ENCODE assay signal across 24 cellular contexts in the genomic region with DNA sequence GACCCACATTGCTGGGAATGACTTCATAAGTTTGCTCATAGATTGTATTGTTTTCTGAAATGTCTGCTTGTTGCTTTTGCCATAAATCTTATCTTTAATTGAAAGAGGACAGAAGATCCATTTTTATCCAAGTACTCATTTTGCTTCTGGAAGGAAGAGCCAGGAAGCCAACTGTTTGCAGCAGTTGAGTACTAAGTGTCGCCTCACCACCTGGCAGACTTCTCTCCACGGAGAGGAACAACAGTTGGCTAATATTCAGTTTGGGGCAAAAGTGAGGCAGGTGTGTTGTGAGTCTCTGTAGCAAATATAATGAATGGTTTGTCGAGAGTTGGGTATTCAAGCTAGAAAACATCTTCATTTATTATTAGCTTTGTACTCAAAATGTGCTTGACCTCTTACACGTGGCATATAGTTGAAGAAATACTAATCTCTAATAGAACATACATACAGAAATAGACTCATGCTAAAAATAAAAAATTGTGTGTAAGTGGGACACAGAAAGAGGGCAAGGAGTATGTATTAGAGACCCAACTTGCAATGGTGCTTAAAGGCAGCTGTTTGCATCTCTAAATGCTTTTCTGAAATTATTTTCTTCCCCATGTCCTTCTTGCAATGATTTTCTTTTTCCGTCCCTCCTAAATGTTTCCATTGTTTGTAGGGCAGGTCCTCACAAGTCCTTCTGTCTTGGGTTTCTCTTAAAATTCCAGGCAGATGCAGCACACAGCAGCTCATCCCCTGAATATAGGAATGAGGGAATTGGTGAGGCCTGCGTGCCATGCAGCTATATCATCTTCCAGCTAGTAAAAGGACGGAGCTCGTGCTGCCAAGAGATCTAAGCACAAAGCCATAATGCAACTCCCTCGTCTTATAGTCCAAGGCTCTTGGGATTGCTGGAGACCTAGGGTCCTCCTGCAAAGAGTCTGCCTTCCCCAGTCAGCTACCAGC. TPM values are rescaled to one million over a fixed set of nuclear protein-coding genes. Genes with fewer than 3 reads are reported as not detected.
DNase-seq lines count a peak whose midpoint lies in the region; ATAC-seq and TF ChIP-seq lines count a peak whose summit lies in the region.
"Had no signal": no experiment of that assay in that cellular context is flagged by ENCODE, and none has a peak within 500 bp of the region (broad histone marks: within the 10 kb centered on the region; RNA-seq: fewer than 3 reads in every experiment).

No MANE protein-coding gene starts in this region.

- POLR2A ChIA-PET in CD4-positive, alpha-beta memory T cell (lab: Charles Lee; ENCODE audit: partially characterized antibody) = no interaction called here

- no peaks in the 10 kb centered on the region for H3K79me1 ChIP-seq in mesendoderm (ENCODE audit: low read length)

- CTCF ChIA-PET in CD4-positive, alpha-beta memory T cell (lab: Charles Lee; ENCODE audit: partially characterized antibody) = interaction anchor here (0.7 to 7.9 kb wide), 6 partner anchors 14 to 1311 kb away, joined by 3 to 360 read pairs (median 6); no protein-coding TSS in a partner anchor

- no peak overlapping the region for H2BK5ac ChIP-seq in mesendoderm (ENCODE audit: low read length)

- no peak overlapping the region for H2BK15ac ChIP-seq in mesendoderm (replicated peaks; ENCODE audit: low read depth)

- no peak overlapping the region for H3K23ac ChIP-seq in mesendoderm (ENCODE audit: low read length)

- no peaks in the 10 kb centered on the region for H3K36me3 Mint-ChIP-seq in CD4-positive, alpha-beta memory T cell

- H3K27ac ChIP-seq in RWPE2 (ENCODE audit: poor library complexity, severe bottlenecking) = peak overlapping the region; percentile 29
- no peak overlapping the region for H3K27ac ChIP-seq in mesendoderm (ENCODE audit: low read depth, low read length)
- no peak overlapping the region for H3K27ac ChIP-seq in CD4-positive, alpha-beta memory T cell (ENCODE audit: low read depth, low read length)
- H3K27ac ChIP-seq: C4-2B, stomach, transverse colon had no signal

- peaks cover 11% of the 10 kb centered on the region for H3K4me1 ChIP-seq in RWPE2 (ENCODE audit: insufficient read depth, poor library complexity, severe bottlenecking)
- H3K4me1 ChIP-seq in mesendoderm (ENCODE audit: control insufficient read depth, low read depth, low read length) = no peaks in the 10 kb centered on the region
- no peaks in the 10 kb centered on the region for H3K4me1 ChIP-seq in CD4-positive, alpha-beta memory T cell (ENCODE audit: insufficient read depth, low read length)

- H3K36me3 ChIP-seq in RWPE2 (ENCODE audit: low read depth) (no peaks in the 10 kb centered on the region), mesendoderm (ENCODE audit: control insufficient read depth, insufficient read depth, low read length) (no peaks in the 10 kb centered on the region)
- H3K36me3 ChIP-seq in CD4-positive, alpha-beta memory T cell (ENCODE audit: insufficient read depth, low read length) = no peaks in the 10 kb centered on the region
- H3K36me3 ChIP-seq: MG63, stomach, transverse colon had no signal

- H3K4ac ChIP-seq in mesendoderm (ENCODE audit: low read depth, low read length) = no peak overlapping the region

- H3K56ac ChIP-seq in mesendoderm (ENCODE audit: low read length) = no peak overlapping the region

- H3K9me3 ChIP-seq in RWPE2 (ENCODE audit: severe bottlenecking) = no peaks in the 10 kb centered on the region
- H3K9me3 ChIP-seq in CD4-positive, alpha-beta memory T cell (ENCODE audit: control insufficient read depth in 1 of 2, low read length in 2 of 2) = no peaks in the 10 kb centered on the region
- H3K9me3 ChIP-seq: MG63, mucosa of descending colon, stomach, transverse colon had no signal

- H3K4me3 Mint-ChIP-seq in CD4-positive, alpha-beta memory T cell = no peak overlapping the region
- H3K4me3 Mint-ChIP-seq: activated naive CD8-positive, alpha-beta T cell had no signal

- intact Hi-C loops in CD4-positive, alpha-beta memory T cell (cut with micrococcal nuclease) = no loop called here

- no peak overlapping the region for H3K4me2 ChIP-seq in mesendoderm (ENCODE audit: low read length)

- DNase-seq in DMS79 (lab: John Stamatoyannopoulos, UW) (peak; percentile 82), NCI-H1105 (lab: John Stamatoyannopoulos, UW) (peak; percentile 51), RWPE2 (ENCODE audit: low spot score) (no peak), mesendoderm (no peak), HUDEP-2 (lab: John Stamatoyannopoulos, UW; ENCODE audit: unreplicated experiment in 76 of 76) (no peak), iPS-NIHi11 (ENCODE audit: low spot score) (no peak)
- DNase-seq in CD4-positive, alpha-beta memory T cell = no peak
- DNase-seq: activated CD4-positive, alpha-beta T cell treated with anti-CD3 and anti-CD28 coated beads, Interleukin-2, amount 50 U/mL, for 48 hours; activated CD8-positive, alpha-beta memory T cell treated with anti-CD3 and anti-CD28 coated beads, Interleukin-2, amount 50 U/mL, for 48 hours; erythroblast; foreskin fibroblast; hypothalamus; MG63; mucosa of descending colon; NCI-H1436; NCI-H226; stimulated activated CD8-positive, alpha-beta memory T cell treated with anti-CD3 and anti-CD28 coated beads, Interleukin-4, amount 100 ng/mL, for 48 hours; stomach; transverse colon had no signal

- H2AK5ac ChIP-seq in mesendoderm (ENCODE audit: low read length) = no peak overlapping the region

- H3K27me3 Mint-ChIP-seq in CD4-positive, alpha-beta memory T cell = peaks cover 5 to 8% of the 10 kb centered on the region in 2 donors

- peaks cover 0 to 3% (median 1%) of the 10 kb centered on the region in 4 donors for H3K4me1 Mint-ChIP-seq in CD4-positive, alpha-beta memory T cell

- no peak overlapping the region for H3K27ac Mint-ChIP-seq in CD4-positive, alpha-beta memory T cell
- H3K27ac Mint-ChIP-seq: activated naive CD8-positive, alpha-beta T cell had no signal

- H4K8ac ChIP-seq in mesendoderm (ENCODE audit: low read depth, low read length) = no peak overlapping the region

- TF ChIP-seq CTCF in RWPE2 (IDR thresholded peaks at IDR 0.05; ENCODE audit: poor library complexity, severe bottlenecking) = no peak

- H3K9me3 Mint-ChIP-seq in CD4-positive, alpha-beta memory T cell = no peaks in the 10 kb centered on the region

- H3K9ac ChIP-seq in mesendoderm (ENCODE audit: low read length) = no peak overlapping the region

- H4K5ac ChIP-seq in mesendoderm (ENCODE audit: low read length) = no peak overlapping the region

- no CpG with 5 or more reads among the region's 9 CpGs for WGBS in mesendoderm (ENCODE audit: extremely low coverage, insufficient coverage, low lambda C conversion rate)

- no peaks in the 10 kb centered on the region for H3K79me2 ChIP-seq in mesendoderm (ENCODE audit: control insufficient read depth, insufficient read depth, low read length)

- H3K18ac ChIP-seq in mesendoderm (ENCODE audit: low read length) = peak overlapping the region; percentile 89

- H2BK120ac ChIP-seq in mesendoderm (ENCODE audit: low read depth, low read length) = no peak overlapping the region

- ATAC-seq in RWPE2 (ENCODE audit: low read depth) (peak; percentile 80), HG03460 (IDR thresholded peaks at IDR 0.05; ENCODE audit: unreplicated experiment) (no peak)
- ATAC-seq: K562, mucosa of descending colon, sciatic nerve had no signal

- H3K27me3 ChIP-seq in RWPE2 (ENCODE audit: insufficient read depth, poor library complexity, severe bottlenecking) = no peaks in the 10 kb centered on the region
- H3K27me3 ChIP-seq in mesendoderm (ENCODE audit: insufficient read depth, low read length, poor library complexity) = no peaks in the 10 kb centered on the region
- no peaks in the 10 kb centered on the region for H3K27me3 ChIP-seq in CD4-positive, alpha-beta memory T cell (ENCODE audit: insufficient read depth, low read length)
- H3K27me3 ChIP-seq: MG63, stomach, transverse colon had no signal

- H3K4me3 ChIP-seq in RWPE2 (ENCODE audit: severe bottlenecking) (no peak overlapping the region), mesendoderm (ENCODE audit: low read length) (no peak overlapping the region)
- no peak overlapping the region for H3K4me3 ChIP-seq in CD4-positive, alpha-beta memory T cell (ENCODE audit: low read length in 2 of 2)
- H3K4me3 ChIP-seq: K562, MG63, mucosa of descending colon, stomach, transverse colon had no signal

RNA-seq across cellular contexts. Expression of gene MAP3K20, which starts 44.8 kb away (rescaled TPM):
- polyA plus RNA-seq in mesendoderm (2013, experiment 1 of 2) = 9.1 TPM
- 9.1 TPM for polyA plus RNA-seq in mesendoderm (2013, experiment 2 of 2)
- under 1 TPM; 0.78 to 0.87 TPM for total RNA-seq in CD4-positive, alpha-beta memory T cell
- 1 to 10 TPM in 1 of 2 donors, under 1 TPM in 1; 0.67 to 2.5 TPM for polyA plus RNA-seq in CD4-positive, alpha-beta memory T cell

Comparison
In these comparisons a context has a peak if more than half of its experiments do, and no peak if none do; other contexts are left out.
1. DNase-seq: peak in DMS79 (single experiment) and NCI-H1105 (single experiment); none in RWPE2 (single experiment), mesendoderm (single experiment), HUDEP-2 (0 of 76), CD4-positive, alpha-beta memory T cell (0 of 5) and iPS-NIHi11 (single experiment).